In genomic region chr16:20838250-20838649, GRCh38 we compare ENCODE assay signal across 20 cellular contexts. TPM values are rescaled to one million over a fixed set of nuclear protein-coding genes. Genes with fewer than 3 reads are reported as not detected.
DNase-seq lines count a peak whose midpoint lies in the region; ATAC-seq and TF ChIP-seq lines count a peak whose summit lies in the region.
"Had no signal": no experiment of that assay in that cellular context is flagged by ENCODE, and none has a peak within 500 bp of the region (broad histone marks: within the 10 kb centered on the region; RNA-seq: fewer than 3 reads in every experiment).

No MANE protein-coding gene starts in this region.

- H3K36me3 Mint-ChIP-seq in dendritic cell treated with granulocyte-macrophage colony-stimulating factor and Interleukin-4, amounts not matched to agents 40 ng/mL and 50 ng/mL, for 4 days (ENCODE audit: low read depth): peaks cover 44% of the 10 kb centered on the region
- H3K36me3 Mint-ChIP-seq in Caco-2 (ENCODE audit: insufficient read depth, unreplicated experiment): peaks cover 6% of the 10 kb centered on the region

- peaks cover under 1 to 16% (median 6%) of the 10 kb centered on the region in 10 experiments; a peak in 17 of 20 replicates for H3K4me1 ChIP-seq in BLaER1 treated with 17β-estradiol and CSF1 and Interleukin-3, amounts not matched to agents 10 nM and 100 nM
- H3K4me1 ChIP-seq in Caco-2: no peaks in the 10 kb centered on the region

- no peaks in the 10 kb centered on the region for H4K20me1 ChIP-seq in BLaER1 treated with 17β-estradiol and CSF1 and Interleukin-3, amounts not matched to agents 10 nM and 100 nM

- ATAC-seq in GM18868 (IDR thresholded peaks at IDR 0.05; ENCODE audit: unreplicated experiment) (peak; percentile 42), left colon (no peak)
- ATAC-seq: HCT116, Right ventricle myocardium inferior had no signal

- intact Hi-C loops in dendritic cell treated with granulocyte-macrophage colony-stimulating factor and Interleukin-4, amounts not matched to agents 40 ng/mL and 50 ng/mL, for 4 days (cut with micrococcal nuclease): no loop called here
- intact Hi-C loops in left colon (cut with DNase I, micrococcal nuclease): no loop called here
- intact Hi-C loops in Caco-2 (cut with micrococcal nuclease; ENCODE audit: unreplicated experiment): no loop called here

- no peaks in the 10 kb centered on the region for H3K27me3 ChIP-seq in BLaER1 treated with 17β-estradiol and CSF1 and Interleukin-3, amounts not matched to agents 10 nM and 100 nM
- H3K27me3 ChIP-seq in Caco-2 (replicated peaks; ENCODE audit: control insufficient read depth, insufficient read depth, low read length): no peaks in the 10 kb centered on the region

- BruUV-seq in Caco-2 (replicated peaks; lab: Mats Ljungman, UMichigan): no TSS peak

- no peak overlapping the region for H3K4me3 Mint-ChIP-seq in dendritic cell treated with granulocyte-macrophage colony-stimulating factor and Interleukin-4, amounts not matched to agents 40 ng/mL and 50 ng/mL, for 4 days
- no peak overlapping the region for H3K4me3 Mint-ChIP-seq in Caco-2 (ENCODE audit: unreplicated experiment)
- H3K4me3 Mint-ChIP-seq: CD8-positive, alpha-beta memory T cell had no signal

- DNase-seq in MV-4-11 (lab: John Stamatoyannopoulos, UW): peak; percentile 19
- no peak for DNase-seq in OCI-M1 (lab: John Stamatoyannopoulos, UW)
- no peak for DNase-seq in left colon
- no peak for DNase-seq in Caco-2
- DNase-seq in AG08395 (ENCODE audit: low spot score): no peak
- DNase-seq: CD8-positive, alpha-beta memory T cell; GOT3; NCI-H1092 treated with DMSO at 0.1 percent for 48 hours; NCI-H146; NCI-H2081 treated with DMSO at 0.1 percent for 48 hours; NCI-H510A treated with DMSO at 0.1 percent for 48 hours; NCI-H82; SW 1271; T-helper 2 cell had no signal

- CTCF ChIA-PET in Caco-2 (lab: Charles Lee): no interaction called here

- H3K27me3 Mint-ChIP-seq in dendritic cell treated with granulocyte-macrophage colony-stimulating factor and Interleukin-4, amounts not matched to agents 40 ng/mL and 50 ng/mL, for 4 days: no peaks in the 10 kb centered on the region
- no peaks in the 10 kb centered on the region for H3K27me3 Mint-ChIP-seq in Caco-2 (ENCODE audit: insufficient read depth, unreplicated experiment)
- H3K27me3 Mint-ChIP-seq: CD8-positive, alpha-beta memory T cell had no signal

- H3K9ac ChIP-seq in BLaER1 treated with 17β-estradiol and CSF1 and Interleukin-3, amounts not matched to agents 10 nM and 100 nM: peak overlapping the region in 3 of 11 experiments; percentile 11 to 25 (median 17); a peak in 3 of 22 replicates

- H3K36me3 ChIP-seq in BLaER1 treated with 17β-estradiol and CSF1 and Interleukin-3, amounts not matched to agents 10 nM and 100 nM: no peaks in the 10 kb centered on the region
- no peaks in the 10 kb centered on the region for H3K36me3 ChIP-seq in Caco-2 (ENCODE audit: control insufficient read depth, insufficient read depth, low read length)

- TF ChIP-seq CTCF in Caco-2 (IDR thresholded peaks at IDR 0.05; ENCODE audit: insufficient read depth in 1 of 2, low read depth in 1 of 2, low read length in 1 of 2, severe bottlenecking in 1 of 2, unreplicated experiment in 1 of 2): no peak

- peak overlapping the region in 7 of 11 experiments; percentile 11 to 58 (median 39); a peak in 11 of 22 replicates for H3K4me2 ChIP-seq in BLaER1 treated with 17β-estradiol and CSF1 and Interleukin-3, amounts not matched to agents 10 nM and 100 nM

- POLR2A ChIA-PET in Caco-2 (lab: Charles Lee): no interaction called here

- peak overlapping the region in 8 of 11 experiments; percentile 9 to 72 (median 49); a peak in 12 of 22 replicates for H3K27ac ChIP-seq in BLaER1 treated with 17β-estradiol and CSF1 and Interleukin-3, amounts not matched to agents 10 nM and 100 nM
- H3K27ac ChIP-seq: HL-60 had no signal

- H3K9me3 ChIP-seq in BLaER1 treated with 17β-estradiol and CSF1 and Interleukin-3, amounts not matched to agents 10 nM and 100 nM (replicated peaks in 1 of 11): peaks cover 18 to 33% (median 25%) of the 10 kb centered on the region in 11 experiments
- H3K9me3 ChIP-seq in Caco-2: no peaks in the 10 kb centered on the region

- H3K9me3 Mint-ChIP-seq in dendritic cell treated with granulocyte-macrophage colony-stimulating factor and Interleukin-4, amounts not matched to agents 40 ng/mL and 50 ng/mL, for 4 days: peaks cover 16% of the 10 kb centered on the region
- H3K9me3 Mint-ChIP-seq in Caco-2 (ENCODE audit: unreplicated experiment): peaks cover 16% of the 10 kb centered on the region

- no peak overlapping the region for H3K4me3 ChIP-seq in BLaER1 treated with 17β-estradiol and CSF1 and Interleukin-3, amounts not matched to agents 10 nM and 100 nM
- H3K4me3 ChIP-seq in Caco-2 (ENCODE audit: low read depth, low read length): no peak overlapping the region

- H3K27ac Mint-ChIP-seq in dendritic cell treated with granulocyte-macrophage colony-stimulating factor and Interleukin-4, amounts not matched to agents 40 ng/mL and 50 ng/mL, for 4 days: peak overlapping the region; percentile 80
- no peak overlapping the region for H3K27ac Mint-ChIP-seq in Caco-2 (ENCODE audit: unreplicated experiment)
- H3K27ac Mint-ChIP-seq: CD8-positive, alpha-beta memory T cell had no signal

- H3K4me1 Mint-ChIP-seq in dendritic cell treated with granulocyte-macrophage colony-stimulating factor and Interleukin-4, amounts not matched to agents 40 ng/mL and 50 ng/mL, for 4 days (ENCODE audit: low read depth): peaks cover 21% of the 10 kb centered on the region
- H3K4me1 Mint-ChIP-seq in Caco-2 (ENCODE audit: low read depth, unreplicated experiment): no peaks in the 10 kb centered on the region

RNA-seq across cellular contexts. Expression of gene REXO5, which starts 31.9 kb away (rescaled TPM):
- total RNA-seq in left colon: 1 to 10 TPM; 3.0 to 4.9 TPM
- 6.9 and 7.3 TPM in 2 replicates for total RNA-seq in Caco-2 (2022)

RNA-seq across cellular contexts. Expression of gene ERI2, which starts 32.0 kb away (rescaled TPM):
- total RNA-seq in left colon (10 to 100 TPM; 24.9 to 26.8 TPM), Caco-2 (2022) (22.4 and 24.6 TPM in 2 replicates)
